Comparison of ENCODE assay signal across 11 cellular contexts in genomic region chr12:67541625-67541991, GRCh38.
DNase-seq lines count a peak whose midpoint lies in the region; ATAC-seq and TF ChIP-seq lines count a peak whose summit lies in the region.
"Had no signal": no experiment of that assay in that cellular context is flagged by ENCODE, and none has a peak within 500 bp of the region (broad histone marks: within the 10 kb centered on the region; RNA-seq: fewer than 3 reads in every experiment).

No MANE protein-coding gene starts in this region.

- TF ChIP-seq CTCF in transverse colon (IDR thresholded peaks at IDR 0.05), result no peak

- peak overlapping the region; percentile 2 for H3K27ac Mint-ChIP-seq in activated naive CD8-positive, alpha-beta T cell treated with anti-CD3 and anti-CD28 coated beads for 36 hours
- H3K27ac Mint-ChIP-seq: endodermal cell had no signal

- H3K4me3 Mint-ChIP-seq in activated naive CD8-positive, alpha-beta T cell treated with anti-CD3 and anti-CD28 coated beads for 36 hours, result no peak overlapping the region
- H3K4me3 Mint-ChIP-seq: endodermal cell had no signal

- no peaks in the 10 kb centered on the region for H3K27me3 Mint-ChIP-seq in activated naive CD8-positive, alpha-beta T cell treated with anti-CD3 and anti-CD28 coated beads for 36 hours

- H3K27ac ChIP-seq in transverse colon, result no peak overlapping the region
- H3K27ac ChIP-seq: spleen, VCaP had no signal

- no peak for TF ChIP-seq EP300 in transverse colon (IDR thresholded peaks at IDR 0.05; ENCODE audit: low read depth)

- DNase-seq in COR-L47 (lab: John Stamatoyannopoulos, UW) (peak; percentile 64), NCI-H146 (lab: John Stamatoyannopoulos, UW) (peak; percentile 64), OCI-M2 (lab: John Stamatoyannopoulos, UW; ENCODE audit: unreplicated experiment) (no peak), transverse colon (no peak), left cardiac atrium (no peak)
- no peak for DNase-seq in activated naive CD8-positive, alpha-beta T cell treated with anti-CD3 and anti-CD28 coated beads for 36 hours
- DNase-seq: endodermal cell, spleen had no signal

- H3K27me3 ChIP-seq in transverse colon, result no peaks in the 10 kb centered on the region
- H3K27me3 ChIP-seq: spleen had no signal

- no peak overlapping the region for H3K4me3 ChIP-seq in transverse colon
- H3K4me3 ChIP-seq: spleen had no signal

- peaks cover 22% of the 10 kb centered on the region for H3K4me1 Mint-ChIP-seq in activated naive CD8-positive, alpha-beta T cell treated with anti-CD3 and anti-CD28 coated beads for 36 hours
- H3K4me1 Mint-ChIP-seq: endodermal cell had no signal

- TF ChIP-seq POLR2A in transverse colon (IDR thresholded peaks at IDR 0.05), result no peak

- in situ Hi-C loops in transverse colon (cut with MboI; ENCODE audit: low pct_ligation_motif_present in 1 of 4, low pct_unique_long_range_greater_than_20kb in 1 of 4, low sequenced_read_pairs in 3 of 4), result no loop called here

- intact Hi-C loops in transverse colon (cut with DNase I; ENCODE audit: low total_unique reads), result no loop called here
- intact Hi-C loops in left cardiac atrium (cut with DNase I), result no loop called here

- H3K9me3 Mint-ChIP-seq in activated naive CD8-positive, alpha-beta T cell treated with anti-CD3 and anti-CD28 coated beads for 36 hours, result no peaks in the 10 kb centered on the region
- H3K9me3 Mint-ChIP-seq: endodermal cell had no signal

- no peaks in the 10 kb centered on the region for H3K36me3 Mint-ChIP-seq in activated naive CD8-positive, alpha-beta T cell treated with anti-CD3 and anti-CD28 coated beads for 36 hours

- H3K9me3 ChIP-seq in transverse colon, result no peaks in the 10 kb centered on the region
- H3K9me3 ChIP-seq: spleen had no signal

- 69 to 87% methylated on average over 2 to 3 of the region's 3 CpGs for WGBS in transverse colon (ENCODE audit: low coverage in 1 of 2), 2 donors

- ATAC-seq in GM18867 (IDR thresholded peaks at IDR 0.05; ENCODE audit: unreplicated experiment) (peak; percentile 29), HG02840 (IDR thresholded peaks at IDR 0.05; ENCODE audit: low FRiP score, unreplicated experiment) (no peak), left cardiac atrium (no peak)

- H3K36me3 ChIP-seq in transverse colon, result no peaks in the 10 kb centered on the region
- H3K36me3 ChIP-seq: spleen had no signal

- no peaks in the 10 kb centered on the region for H3K4me1 ChIP-seq in transverse colon
- H3K4me1 ChIP-seq: spleen had no signal

Comparison
In these comparisons a context has a peak if more than half of its experiments do, and no peak if none do; other contexts are left out.
1. DNase-seq: peak in COR-L47 (single experiment) and NCI-H146 (single experiment); none in activated naive CD8-positive, alpha-beta T cell treated with anti-CD3 and anti-CD28 coated beads for 36 hours (single experiment), OCI-M2 (single experiment), transverse colon (single experiment) and left cardiac atrium (single experiment).